29 cellular contexts compared by ENCODE assay signal in the genomic region with DNA sequence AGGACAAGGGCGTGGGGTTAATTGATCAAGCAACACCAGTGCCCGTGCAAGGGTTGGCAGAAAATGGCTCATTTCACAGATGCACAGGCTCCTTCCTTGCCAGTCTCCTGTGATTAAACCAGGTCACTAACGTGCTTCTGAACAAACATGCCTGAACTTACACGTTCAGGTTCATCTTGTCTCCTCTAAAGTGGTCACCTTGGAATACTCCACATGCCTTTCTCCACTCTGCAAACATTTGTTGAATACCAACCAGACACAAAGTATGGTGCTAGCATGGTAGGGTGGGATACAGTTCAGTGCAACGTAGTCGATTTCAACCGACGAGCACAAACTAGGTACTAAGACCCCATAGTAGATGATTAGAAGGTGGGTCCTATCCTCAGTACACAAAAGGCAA.
"Had no signal": no experiment of that assay in that cellular context is flagged by ENCODE, and none has a peak within 500 bp of the region (broad histone marks: within the 10 kb centered on the region; RNA-seq: fewer than 3 reads in every experiment).

No MANE protein-coding gene starts in this region.

- H3K4me1 ChIP-seq: neural progenitor cell, psoas muscle, spleen, suprapubic skin, testis, tibial artery, transverse colon, upper lobe of right lung, uterus had no signal

- ATAC-seq: naive thymus-derived CD8-positive, alpha-beta T cell; psoas muscle; right cardiac atrium; sciatic nerve; stimulated activated memory B cell treated with anti-CD40 and anti-IgM and Interleukin-4, amounts not matched to agents 10 μg/mL and 1 μg/mL and 100 μg/mL, for 72 hours; stimulated activated naive CD8-positive, alpha-beta T cell treated with anti-CD3 and anti-CD28 coated beads, Interleukin-15, amount 100 ng/mL, for 72 hours; stimulated activated naive CD8-positive, alpha-beta T cell treated with anti-CD3 and anti-CD28 coated beads, Interleukin-15, Interleukin-2, amounts not matched to agents 100 U/mL and 50 U/mL, for 24 hours had no signal

- H3K27me3 ChIP-seq: neural progenitor cell, ovary, testis, transverse colon, upper lobe of right lung, uterus had no signal

- H2AFZ ChIP-seq: neural progenitor cell, parathyroid adenoma had no signal

- DNase-seq: naive thymus-derived CD8-positive, alpha-beta T cell; nephron progenitor cell; occipital lobe; ovary; posterior cingulate gyrus; psoas muscle; right cardiac atrium; spleen; stimulated activated CD4-positive, alpha-beta T cell treated with anti-CD3 and anti-CD28 coated beads, Interleukin-12 subunit alpha, Interleukin-12 subunit beta, amount 100 ng/mL, for 4 hours; stimulated activated CD4-positive, alpha-beta T cell treated with anti-CD3 and anti-CD28 coated beads, Interleukin-1b, Interleukin-23, amount 100 ng/mL, for 48 hours; stimulated activated CD4-positive, alpha-beta T cell treated with anti-CD3 and anti-CD28 coated beads, Interleukin-4, amount 100 ng/mL, for 1 hour; stimulated activated CD4-positive, alpha-beta T cell treated with anti-CD3 and anti-CD28 coated beads, Interleukin-4, amount 100 ng/mL, for 4 hours; stimulated activated CD8-positive, alpha-beta memory T cell treated with anti-CD3 and anti-CD28 coated beads, Interleukin-4, amount 100 ng/mL, for 48 hours; stimulated activated naive CD4-positive, alpha-beta T cell; stimulated activated naive CD8-positive, alpha-beta T cell treated with anti-CD3 and anti-CD28 coated beads, Interleukin-15, amount 100 ng/mL, for 72 hours; stimulated activated naive CD8-positive, alpha-beta T cell treated with anti-CD3 and anti-CD28 coated beads, Interleukin-15, Interleukin-2, amounts not matched to agents 100 U/mL and 50 U/mL, for 24 hours; substantia nigra; testis; tibial artery; transverse colon; upper lobe of right lung; uterus had no signal

- H3K27ac ChIP-seq: neural progenitor cell, ovary, parathyroid adenoma, psoas muscle, skin epidermis, spleen, suprapubic skin, testis, tibial artery, transverse colon, upper lobe of right lung, uterus had no signal

- H3K9me3 ChIP-seq: ovary, psoas muscle, suprapubic skin, testis, tibial artery, transverse colon, upper lobe of right lung, uterus had no signal

- H3K4me2 ChIP-seq: neural progenitor cell, smooth muscle cell had no signal

- H3K36me3 ChIP-seq: neural progenitor cell, ovary, spleen, suprapubic skin, tibial artery, transverse colon, upper lobe of right lung, uterus had no signal

- H3K79me2 ChIP-seq: parathyroid adenoma had no signal

- H3K9ac ChIP-seq: neural progenitor cell, parathyroid adenoma had no signal

- H3K4me3 ChIP-seq: neural progenitor cell, ovary, psoas muscle, skin epidermis, smooth muscle cell, spleen, suprapubic skin, testis, tibial artery, transverse colon, upper lobe of right lung, uterus had no signal
